ENCODE assay signal across 8 cellular contexts in genomic region chr20:32333181-32333987, GRCh38. TPM values are rescaled to one million over a fixed set of nuclear protein-coding genes. Genes with fewer than 3 reads are reported as not detected.
A peak's percentile ranks its signal among the peaks of the same experiment; 100 is the strongest.
DNase-seq lines count a peak whose midpoint lies in the region; ATAC-seq and TF ChIP-seq lines count a peak whose summit lies in the region.

No MANE protein-coding gene starts in this region.

- H3K9me3 ChIP-seq in OCI-LY7 (ENCODE audit: low read length) (no peaks in the 10 kb centered on the region), PC-3 (ENCODE audit: low read length) (no peaks in the 10 kb centered on the region)

- H3K4me1 ChIP-seq in OCI-LY7 (ENCODE audit: insufficient read depth, low read length, poor library complexity, severe bottlenecking): peaks cover 8% of the 10 kb centered on the region
- H3K4me1 ChIP-seq in PC-3 (ENCODE audit: insufficient read depth, low read length): peaks cover 13% of the 10 kb centered on the region

- H3K27ac Mint-ChIP-seq in activated CD8-positive, alpha-beta T cell treated with anti-CD3 and anti-CD28 coated beads, Interleukin-2, amount 10 ng/mL, durations not matched to agents 7 days and 5 days: peak overlapping the region; percentile 83

- no peaks in the 10 kb centered on the region for H3K27me3 ChIP-seq in PC-3 (ENCODE audit: low read length)

- peak overlapping the region; percentile 34 for H3K4me3 Mint-ChIP-seq in activated CD8-positive, alpha-beta T cell treated with anti-CD3 and anti-CD28 coated beads, Interleukin-2, amount 10 ng/mL, durations not matched to agents 7 days and 5 days

- no peaks in the 10 kb centered on the region for H4K20me1 ChIP-seq in OCI-LY7 (ENCODE audit: insufficient read depth, low read length)
- H4K20me1 ChIP-seq in PC-3 (ENCODE audit: low read length): no peaks in the 10 kb centered on the region

- H3K27ac ChIP-seq in OCI-LY7 (ENCODE audit: low read depth, low read length, poor library complexity, severe bottlenecking) (no peak overlapping the region), PC-3 (ENCODE audit: low read length) (no peak overlapping the region)

- no peaks in the 10 kb centered on the region for H3F3A ChIP-seq in PC-3 (ENCODE audit: low read length, unreplicated experiment)

- CTCF ChIA-PET in activated CD8-positive, alpha-beta T cell treated with anti-CD3 and anti-CD28 coated beads, Interleukin-2, amount 10 ng/mL, durations not matched to agents 7 days and 5 days (lab: Charles Lee): interaction anchor here (0.9 to 1.4 kb wide), 3 partner anchors 9 to 176 kb away, joined by 3 to 4 read pairs (median 4); no protein-coding TSS in a partner anchor
- CTCF ChIA-PET in OCI-LY7 (lab: Charles Lee; ENCODE audit: unreplicated experiment) (no interaction called here), PC-3 (lab: Charles Lee) (no interaction called here)

- H3K79me2 ChIP-seq in OCI-LY7 (ENCODE audit: insufficient read depth, low read depth, low read length) (no peaks in the 10 kb centered on the region), PC-3 (ENCODE audit: low read length) (no peaks in the 10 kb centered on the region)

- H3K9me3 Mint-ChIP-seq in activated CD8-positive, alpha-beta T cell treated with anti-CD3 and anti-CD28 coated beads, Interleukin-2, amount 10 ng/mL, durations not matched to agents 7 days and 5 days (ENCODE audit: insufficient read depth): no peaks in the 10 kb centered on the region

- intact Hi-C loops in OCI-LY7 (cut with micrococcal nuclease; ENCODE audit: unreplicated experiment) (no loop called here), PC-3 (cut with micrococcal nuclease) (loop anchor here (10.0 kb wide), 1 partner anchor 111 kb away; no protein-coding TSS in a partner anchor)

- H3K4me1 Mint-ChIP-seq in activated CD8-positive, alpha-beta T cell treated with anti-CD3 and anti-CD28 coated beads, Interleukin-2, amount 10 ng/mL, durations not matched to agents 7 days and 5 days (ENCODE audit: low read depth): peaks cover 33% of the 10 kb centered on the region

- DNase-seq in activated CD8-positive, alpha-beta T cell treated with anti-CD3 and anti-CD28 coated beads, Interleukin-2, amount 10 ng/mL, durations not matched to agents 7 days and 5 days: no peak
- DNase-seq in stimulated activated CD4-positive, alpha-beta T cell treated with anti-CD3 and anti-CD28 coated beads, Interleukin-15, amount 100 ng/mL, for 24 hours: peak; percentile 66
- DNase-seq in AG08396 (ENCODE audit: low spot score) (no peak), OCI-LY7 (ENCODE audit: low spot score) (no peak), PC-3 (no peak)

- no peak overlapping the region for H3K4me2 ChIP-seq in OCI-LY7 (ENCODE audit: low read length)
- H3K4me2 ChIP-seq in PC-3 (ENCODE audit: low read length): no peak overlapping the region

- H3K9me2 ChIP-seq in OCI-LY7 (ENCODE audit: insufficient read depth, low read length) (no peaks in the 10 kb centered on the region), PC-3 (replicated peaks; ENCODE audit: low read length) (no peaks in the 10 kb centered on the region)

- no peak overlapping the region for H2AFZ ChIP-seq in OCI-LY7 (ENCODE audit: low read length)
- no peak overlapping the region for H2AFZ ChIP-seq in PC-3 (ENCODE audit: low read length)

- no peak overlapping the region for H3K4me3 ChIP-seq in OCI-LY7 (ENCODE audit: low read depth, low read length, poor library complexity, severe bottlenecking)
- H3K4me3 ChIP-seq in PC-3 (ENCODE audit: low read length): no peak overlapping the region

- H3K36me3 ChIP-seq in OCI-LY7 (ENCODE audit: insufficient read depth, low read length) (peaks cover 51% of the 10 kb centered on the region), PC-3 (ENCODE audit: low read depth, low read length) (peaks cover 23% of the 10 kb centered on the region)

- POLR2A ChIA-PET in activated CD8-positive, alpha-beta T cell treated with anti-CD3 and anti-CD28 coated beads, Interleukin-2, amount 10 ng/mL, durations not matched to agents 7 days and 5 days (lab: Charles Lee): interaction anchor here (0.6 to 2.4 kb wide), 3 partner anchors 22 to 47 kb away, joined by 3 to 9 read pairs (median 5); partner anchors contain the start of gene ASXL1
- POLR2A ChIA-PET in OCI-LY7 (lab: Charles Lee) (interaction anchor here (0.7 kb wide), 1 partner anchor 26 kb away, joined by 3 read pairs; no protein-coding TSS in a partner anchor), PC-3 (lab: Charles Lee; ENCODE audit: unreplicated experiment) (no interaction called here)

- no peaks in the 10 kb centered on the region for H3K27me3 Mint-ChIP-seq in activated CD8-positive, alpha-beta T cell treated with anti-CD3 and anti-CD28 coated beads, Interleukin-2, amount 10 ng/mL, durations not matched to agents 7 days and 5 days (ENCODE audit: low read depth)

- H3K36me3 Mint-ChIP-seq in activated CD8-positive, alpha-beta T cell treated with anti-CD3 and anti-CD28 coated beads, Interleukin-2, amount 10 ng/mL, durations not matched to agents 7 days and 5 days (ENCODE audit: low read depth): peaks cover 25% of the 10 kb centered on the region

- BruUV-seq in OCI-LY7 (replicated peaks; lab: Mats Ljungman, UMichigan): no TSS peak
- BruUV-seq in PC-3 (replicated peaks; lab: Mats Ljungman, UMichigan): no TSS peak

- no peak for TF ChIP-seq CTCF in OCI-LY7 (conservative IDR thresholded peaks at IDR 0.05; ENCODE audit: low read length)
- no peak for TF ChIP-seq CTCF in PC-3 (conservative IDR thresholded peaks at IDR 0.05; ENCODE audit: low read depth, low read length)

- ATAC-seq in GM18909 (IDR thresholded peaks at IDR 0.05; ENCODE audit: poor library complexity, unreplicated experiment) (peak; percentile 60), HG02798 (IDR thresholded peaks at IDR 0.05; ENCODE audit: poor library complexity, unreplicated experiment) (peak; percentile 72), esophagus mucosa (no peak), PC-3 (no peak)
- peak; percentile 50 for ATAC-seq in activated CD8-positive, alpha-beta T cell treated with anti-CD3 and anti-CD28 coated beads, Interleukin-2, amount 10 ng/mL, durations not matched to agents 7 days and 5 days

- no peak overlapping the region for H3K9ac ChIP-seq in PC-3 (ENCODE audit: low read length)

RNA-seq across cellular contexts. Expression of gene ASXL1, which starts 24.7 kb away (rescaled TPM):
- 10 to 100 TPM; 91.7 to 97.4 TPM for total RNA-seq in activated CD8-positive, alpha-beta T cell treated with anti-CD3 and anti-CD28 coated beads, Interleukin-2, amount 10 ng/mL, durations not matched to agents 7 days and 5 days
- total RNA-seq in esophagus mucosa: 27.5 TPM
- total RNA-seq in OCI-LY7 (2014; rRNA removed; shearing (Covaris generic)): 81.5 and 84.7 TPM in 2 replicates
- total RNA-seq in OCI-LY7 (2022): 111 and 122 TPM in 2 replicates
- 42.8 and 60.7 TPM in 2 replicates for total RNA-seq in PC-3 (2014; rRNA removed)

RNA-seq across cellular contexts. Expression of gene KIF3B, which starts 55.9 kb away (rescaled TPM):
- total RNA-seq in activated CD8-positive, alpha-beta T cell treated with anti-CD3 and anti-CD28 coated beads, Interleukin-2, amount 10 ng/mL, durations not matched to agents 7 days and 5 days: 10 to 100 TPM; 15.1 to 16.0 TPM
- total RNA-seq in esophagus mucosa (11.9 TPM), OCI-LY7 (2022) (20.8 and 25.2 TPM in 2 replicates), PC-3 (2014; rRNA removed) (20.0 and 23.0 TPM in 2 replicates)
- 7.9 and 8.2 TPM in 2 replicates for total RNA-seq in OCI-LY7 (2014; rRNA removed; shearing (Covaris generic))

Comparison
In these comparisons a context has a peak if more than half of its experiments do, and no peak if none do; other contexts are left out.
1. ATAC-seq: peak in GM18909 (single experiment), HG02798 (single experiment) and activated CD8-positive, alpha-beta T cell treated with anti-CD3 and anti-CD28 coated beads, Interleukin-2, amount 10 ng/mL, durations not matched to agents 7 days and 5 days (single experiment); none in esophagus mucosa (single experiment) and PC-3 (single experiment).